Comparison of ENCODE assay signal across 1 cellular context in genomic region chr1:149888160-149888998, GRCh38.
A peak's percentile ranks its signal among the peaks of the same experiment; 100 is the strongest.
TF ChIP-seq lines count a peak whose summit lies in the region.

No MANE protein-coding gene starts in this region.

TF ChIP-seq in H1, 55 proteins besides CTCF, POLR2A, EP300 and RAD21:
- TF ChIP-seq FOSL1 (IDR thresholded peaks at IDR 0.05; ENCODE audit: insufficient read depth, low read depth, low read length) (no peak), KDM5A (IDR thresholded peaks at IDR 0.05; ENCODE audit: low read length) (no peak), MAFK (IDR thresholded peaks at IDR 0.05; ENCODE audit: low read depth, low read length) (no peak), TCF12 (IDR thresholded peaks at IDR 0.05; ENCODE audit: low read depth, low read length) (no peak), TEAD4 (IDR thresholded peaks at IDR 0.05; ENCODE audit: low read depth, low read length) (peak; percentile 77), E2F6 (IDR thresholded peaks at IDR 0.05) (no peak), NANOG (IDR thresholded peaks at IDR 0.05; ENCODE audit: insufficient read depth, low read depth, low read length, poor library complexity, severe bottlenecking) (no peak), TAF7 (optimal IDR thresholded peaks at IDR 0.05; ENCODE audit: borderline replicate concordance, low read depth, low read length) (peak; percentile 15), EGR1 (IDR thresholded peaks at IDR 0.05; ENCODE audit: borderline replicate concordance, low read depth, low read length) (no peak; the same call in 1 of the 2 replicates), CREB1 (IDR thresholded peaks at IDR 0.05) (peak; percentile 74), NRF1 (IDR thresholded peaks at IDR 0.05; ENCODE audit: low read depth, low read length) (no peak), CTBP2 (IDR thresholded peaks at IDR 0.05; ENCODE audit: borderline replicate concordance, insufficient read depth, insufficient read length, low read length) (no peak), BCL11A (IDR thresholded peaks at IDR 0.05; ENCODE audit: low read depth in 2 of 2, low read length in 2 of 2) (no peak), YY1 (IDR thresholded peaks at IDR 0.05; ENCODE audit: low read depth, low read length) (peak; percentile 91), CHD2 (IDR thresholded peaks at IDR 0.05; ENCODE audit: low read length) (peak; percentile 66; the same call in 1 of the 2 replicates), CHD1 (IDR thresholded peaks at IDR 0.05; ENCODE audit: low read depth, low read length) (peak; percentile 36; the same call in 1 of the 2 replicates), HDAC2 (IDR thresholded peaks at IDR 0.05; ENCODE audit: borderline replicate concordance in 1 of 2, low read depth in 2 of 2, low read length in 2 of 2) (no peak), JUND (IDR thresholded peaks at IDR 0.05; ENCODE audit: low read length) (0 out of 2 replicates have a peak, but pooled peaks have one; percentile 6), TBP (IDR thresholded peaks at IDR 0.05; ENCODE audit: low read depth, low read length) (peak; percentile 97), BACH1 (IDR thresholded peaks at IDR 0.05; ENCODE audit: low read length) (no peak), POLR2AphosphoS5 (IDR thresholded peaks at IDR 0.05; ENCODE audit: low read depth, low read length) (peak; percentile 96), ATF3 (IDR thresholded peaks at IDR 0.05; ENCODE audit: insufficient read depth, low read depth, low read length) (no peak), KDM1A (IDR thresholded peaks at IDR 0.05; ENCODE audit: borderline replicate concordance, low read length) (no peak), SP1 (IDR thresholded peaks at IDR 0.05; ENCODE audit: low read depth, low read length) (peak; percentile 81), KDM4A (IDR thresholded peaks at IDR 0.05; ENCODE audit: low read depth, low read length, severe bottlenecking) (no peak), RBBP5 (IDR thresholded peaks at IDR 0.05; ENCODE audit: borderline replicate concordance, low read depth, low read length) (peak; percentile 86; the same call in 1 of the 2 replicates), RFX5 (IDR thresholded peaks at IDR 0.05; ENCODE audit: borderline replicate concordance, low read depth, low read length) (no peak), RXRA (IDR thresholded peaks at IDR 0.05; ENCODE audit: insufficient read depth, low read depth, low read length) (no peak), SRF (IDR thresholded peaks at IDR 0.05; ENCODE audit: low read depth, low read length) (no peak), SIRT6 (IDR thresholded peaks at IDR 0.05; ENCODE audit: low read length) (no peak), SP4 (IDR thresholded peaks at IDR 0.05; ENCODE audit: low read length) (no peak; the same call in 1 of the 2 replicates), GTF2F1 (IDR thresholded peaks at IDR 0.05; ENCODE audit: borderline replicate concordance, low read depth, low read length) (0 out of 2 replicates have a peak, but pooled peaks have one; percentile 31), SIX5 (IDR thresholded peaks at IDR 0.05; ENCODE audit: low read depth, low read length) (no peak), CBX5 (IDR thresholded peaks at IDR 0.05; ENCODE audit: low read depth, low read length) (no peak), SIN3A (conservative IDR thresholded peaks at IDR 0.05 in 1 of 2, IDR thresholded peaks at IDR 0.05 in 1 of 2; ENCODE audit: low read depth in 1 of 2, low read length in 2 of 2) (peak in 1 of 2 experiments; percentile 90; a peak in 2 of 4 replicates), GABPA (IDR thresholded peaks at IDR 0.05; ENCODE audit: borderline replicate concordance, insufficient read depth, low read length) (no peak), TAF1 (IDR thresholded peaks at IDR 0.05; ENCODE audit: low read depth, low read length) (peak; percentile 87), SAP30 (IDR thresholded peaks at IDR 0.05; ENCODE audit: insufficient read depth, insufficient replicate concordance, low read length) (no peak), RNF2 (IDR thresholded peaks at IDR 0.05; ENCODE audit: borderline replicate concordance, low read depth, low read length, missing control alignments, poor library complexity, severe bottlenecking) (no peak), CBX8 (IDR thresholded peaks at IDR 0.05; ENCODE audit: borderline replicate concordance, low read depth, low read length) (no peak), HDAC6 (IDR thresholded peaks at IDR 0.05; ENCODE audit: low read depth, low read length) (no peak), ASH2L (IDR thresholded peaks at IDR 0.05; ENCODE audit: low read length) (peak; percentile 90), BRCA1 (IDR thresholded peaks at IDR 0.05; ENCODE audit: low read depth, low read length) (no peak), SP2 (IDR thresholded peaks at IDR 0.05; ENCODE audit: low read length) (no peak), PHF8 (conservative IDR thresholded peaks at IDR 0.05; ENCODE audit: low read depth, low read length) (no peak; the same call in 1 of the 2 replicates), MAX (IDR thresholded peaks at IDR 0.05) (0 out of 2 replicates have a peak, but pooled peaks have one; percentile 38), EZH2 (IDR thresholded peaks at IDR 0.05; ENCODE audit: low read depth, low read length, severe bottlenecking) (no peak), CEBPB (IDR thresholded peaks at IDR 0.05; ENCODE audit: low read depth, low read length) (no peak), JUN (IDR thresholded peaks at IDR 0.05; ENCODE audit: low read depth, low read length) (no peak), CHD7 (IDR thresholded peaks at IDR 0.05; ENCODE audit: insufficient replicate concordance, low read length) (no peak), ZNF274 (IDR thresholded peaks at IDR 0.05; ENCODE audit: borderline replicate concordance, extremely low read depth, low read length) (no peak), POU5F1 (IDR thresholded peaks at IDR 0.05; ENCODE audit: low read depth, low read length) (no peak), SUZ12 (IDR thresholded peaks at IDR 0.05; ENCODE audit: low read length) (no peak)
- TF ChIP-seq, protein P1, sequence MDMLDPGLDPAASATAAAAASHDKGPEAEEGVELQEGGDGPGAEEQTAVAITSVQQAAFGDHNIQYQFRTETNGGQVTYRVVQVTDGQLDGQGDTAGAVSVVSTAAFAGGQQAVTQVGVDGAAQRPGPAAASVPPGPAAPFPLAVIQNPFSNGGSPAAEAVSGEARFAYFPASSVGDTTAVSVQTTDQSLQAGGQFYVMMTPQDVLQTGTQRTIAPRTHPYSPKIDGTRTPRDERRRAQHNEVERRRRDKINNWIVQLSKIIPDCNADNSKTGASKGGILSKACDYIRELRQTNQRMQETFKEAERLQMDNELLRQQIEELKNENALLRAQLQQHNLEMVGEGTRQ (IDR thresholded peaks at IDR 0.05; ENCODE audit: low read length): no peak
- TF ChIP-seq, protein P2, sequence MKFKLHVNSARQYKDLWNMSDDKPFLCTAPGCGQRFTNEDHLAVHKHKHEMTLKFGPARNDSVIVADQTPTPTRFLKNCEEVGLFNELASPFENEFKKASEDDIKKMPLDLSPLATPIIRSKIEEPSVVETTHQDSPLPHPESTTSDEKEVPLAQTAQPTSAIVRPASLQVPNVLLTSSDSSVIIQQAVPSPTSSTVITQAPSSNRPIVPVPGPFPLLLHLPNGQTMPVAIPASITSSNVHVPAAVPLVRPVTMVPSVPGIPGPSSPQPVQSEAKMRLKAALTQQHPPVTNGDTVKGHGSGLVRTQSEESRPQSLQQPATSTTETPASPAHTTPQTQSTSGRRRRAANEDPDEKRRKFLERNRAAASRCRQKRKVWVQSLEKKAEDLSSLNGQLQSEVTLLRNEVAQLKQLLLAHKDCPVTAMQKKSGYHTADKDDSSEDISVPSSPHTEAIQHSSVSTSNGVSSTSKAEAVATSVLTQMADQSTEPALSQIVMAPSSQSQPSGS (IDR thresholded peaks at IDR 0.05; ENCODE audit: low read length): peak; percentile 9; the same call in 1 of the 2 replicates
